ENCODE assay signal across 13 cellular contexts in genomic region chr19:55188620-55189019, GRCh38. TPM values are rescaled to one million over a fixed set of nuclear protein-coding genes. Genes with fewer than 3 reads are reported as not detected.
A peak's percentile ranks its signal among the peaks of the same experiment; 100 is the strongest.
DNase-seq lines count a peak whose midpoint lies in the region; ATAC-seq and TF ChIP-seq lines count a peak whose summit lies in the region.
"Had no signal": no experiment of that assay in that cellular context is flagged by ENCODE, and none has a peak within 500 bp of the region (broad histone marks: within the 10 kb centered on the region; RNA-seq: fewer than 3 reads in every experiment).

No MANE protein-coding gene starts in this region.

- 0 out of 2 replicates have a peak, but pooled peaks cover 4% of the 10 kb centered on the region for H3K27me3 ChIP-seq in ACC112 (ENCODE audit: insufficient read depth, low read length)

- no peak for TF ChIP-seq CTCF in epithelial cell of proximal tubule (conservative IDR thresholded peaks at IDR 0.05; ENCODE audit: low read depth, low read length)
- TF ChIP-seq CTCF in nephron progenitor cell (IDR thresholded peaks at IDR 0.05), result no peak

- H2AFZ ChIP-seq in ACC112 (ENCODE audit: low read length, unreplicated experiment), result no peak overlapping the region

- no peak overlapping the region for H3K4me3 ChIP-seq in ACC112 (ENCODE audit: low read depth, low read length)
- H3K4me3 ChIP-seq in epithelial cell of proximal tubule (ENCODE audit: low read depth, low read length), result peak overlapping the region; percentile 8

- DNase-seq in M059J (ENCODE audit: low read depth), result peak; percentile 25
- no peak for DNase-seq in epithelial cell of proximal tubule (ENCODE audit: low read depth)
- no peak for DNase-seq in nephron progenitor cell
- DNase-seq in Right ventricle myocardium inferior (ENCODE audit: missing footprints), result no peak
- no peak for DNase-seq in NCI-H187 treated with DMSO at 0.1 percent for 48 hours (lab: John Stamatoyannopoulos, UW)
- DNase-seq: activated T-cell treated with anti-CD3 and anti-CD28 coated beads, Interleukin-2, amount 50 U/mL, for 4 hours; aorta; DMS79; H7; RPMI8226; stimulated activated naive CD8-positive, alpha-beta T cell treated with anti-CD3 and anti-CD28 coated beads, Interleukin-15, amount 100 ng/mL, for 72 hours; WERI-Rb-1 had no signal

- H3K36me3 Mint-ChIP-seq in nephron progenitor cell (ENCODE audit: low read depth), result no peaks in the 10 kb centered on the region

- ATAC-seq in Right ventricle myocardium inferior, result no peak
- ATAC-seq: activated T-cell treated with anti-CD3 and anti-CD28 coated beads, Interleukin-2, amount 50 U/mL, for 4 hours; stimulated activated naive CD8-positive, alpha-beta T cell treated with anti-CD3 and anti-CD28 coated beads, Interleukin-15, amount 100 ng/mL, for 72 hours had no signal

- intact Hi-C loops in Right ventricle myocardium inferior (cut with DNase I), result no loop called here

- no peak overlapping the region for H3K27ac Mint-ChIP-seq in nephron progenitor cell
- H3K27ac Mint-ChIP-seq: stimulated activated naive CD8-positive, alpha-beta T cell treated with anti-CD3 and anti-CD28 coated beads, Interleukin-15, amount 100 ng/mL, for 72 hours had no signal

- no peaks in the 10 kb centered on the region for H3K9me3 Mint-ChIP-seq in nephron progenitor cell
- H3K9me3 Mint-ChIP-seq: activated T-cell treated with anti-CD3 and anti-CD28 coated beads, Interleukin-2, amount 50 U/mL, for 4 hours; stimulated activated naive CD8-positive, alpha-beta T cell treated with anti-CD3 and anti-CD28 coated beads, Interleukin-15, amount 100 ng/mL, for 72 hours had no signal

- H3K27me3 Mint-ChIP-seq in nephron progenitor cell (ENCODE audit: low read depth, poor library complexity), result peaks cover 78% of the 10 kb centered on the region

- H3K4me1 ChIP-seq in ACC112 (ENCODE audit: control insufficient read depth, insufficient read depth, low read length, unreplicated experiment), result no peaks in the 10 kb centered on the region

- H3K79me2 ChIP-seq in ACC112 (ENCODE audit: control insufficient read depth, insufficient read depth, low read length, unreplicated experiment), result no peaks in the 10 kb centered on the region

- H3K36me3 ChIP-seq in ACC112 (ENCODE audit: insufficient read depth, low read length), result no peaks in the 10 kb centered on the region
- H3K36me3 ChIP-seq: WERI-Rb-1 had no signal

- no peak overlapping the region for H3K4me3 Mint-ChIP-seq in nephron progenitor cell
- H3K4me3 Mint-ChIP-seq: activated T-cell treated with anti-CD3 and anti-CD28 coated beads, Interleukin-2, amount 50 U/mL, for 4 hours had no signal

- H3K27ac ChIP-seq in ACC112 (ENCODE audit: low read depth, low read length), result peak overlapping the region; percentile 83
- H3K27ac ChIP-seq: WERI-Rb-1 had no signal

- H3K4me1 Mint-ChIP-seq in nephron progenitor cell, result no peaks in the 10 kb centered on the region

RNA-seq across cellular contexts. Expression of gene SYT5, which starts 8.5 kb away (rescaled TPM):
- not detected in 2 replicates for total RNA-seq in M059J (2014; rRNA removed; shearing (Covaris generic))
- total RNA-seq in epithelial cell of proximal tubule, result 0.29 TPM in 1 of 2 replicates, not detected in the other
- total RNA-seq in Right ventricle myocardium inferior, result not detected
- total RNA-seq: activated T-cell treated with anti-CD3 and anti-CD28 coated beads, Interleukin-2, amount 50 U/mL, for 4 hours; aorta had no signal

RNA-seq across cellular contexts. Expression of gene PTPRH, which starts 20.7 kb away (rescaled TPM):
- 0.79 and 1.5 TPM in 2 replicates for total RNA-seq in M059J (2014; rRNA removed; shearing (Covaris generic))
- total RNA-seq in epithelial cell of proximal tubule, result 1.1 and 2.8 TPM in 2 replicates
- total RNA-seq in Right ventricle myocardium inferior, result 0.87 TPM

RNA-seq across cellular contexts. Expression of gene DNAAF3, which starts 22.2 kb away (rescaled TPM):
- 0.44 and 4.0 TPM in 2 replicates for total RNA-seq in M059J (2014; rRNA removed; shearing (Covaris generic))
- total RNA-seq in epithelial cell of proximal tubule (0.51 and 7.0 TPM in 2 replicates), Right ventricle myocardium inferior (0.73 TPM)
- total RNA-seq: aorta had no signal

RNA-seq across cellular contexts. Expression of gene TNNI3, which starts 31.1 kb away (rescaled TPM):
- 0.42 TPM in 1 of 2 replicates, not detected in the other for total RNA-seq in M059J (2014; rRNA removed; shearing (Covaris generic))
- total RNA-seq in epithelial cell of proximal tubule, result 0.40 and 0.51 TPM in 2 replicates
- total RNA-seq in Right ventricle myocardium inferior, result 4,708 TPM
- total RNA-seq: activated T-cell treated with anti-CD3 and anti-CD28 coated beads, Interleukin-2, amount 50 U/mL, for 4 hours; aorta had no signal

RNA-seq across cellular contexts. Expression of gene TNNT1, which starts 39.6 kb away (rescaled TPM):
- 25.5 and 40.1 TPM in 2 replicates for total RNA-seq in M059J (2014; rRNA removed; shearing (Covaris generic))
- total RNA-seq in epithelial cell of proximal tubule (1.8 and 24.4 TPM in 2 replicates), Right ventricle myocardium inferior (66.0 TPM)
- total RNA-seq: activated T-cell treated with anti-CD3 and anti-CD28 coated beads, Interleukin-2, amount 50 U/mL, for 4 hours had no signal
